9 cellular contexts compared by ENCODE assay signal in the genomic region with DNA sequence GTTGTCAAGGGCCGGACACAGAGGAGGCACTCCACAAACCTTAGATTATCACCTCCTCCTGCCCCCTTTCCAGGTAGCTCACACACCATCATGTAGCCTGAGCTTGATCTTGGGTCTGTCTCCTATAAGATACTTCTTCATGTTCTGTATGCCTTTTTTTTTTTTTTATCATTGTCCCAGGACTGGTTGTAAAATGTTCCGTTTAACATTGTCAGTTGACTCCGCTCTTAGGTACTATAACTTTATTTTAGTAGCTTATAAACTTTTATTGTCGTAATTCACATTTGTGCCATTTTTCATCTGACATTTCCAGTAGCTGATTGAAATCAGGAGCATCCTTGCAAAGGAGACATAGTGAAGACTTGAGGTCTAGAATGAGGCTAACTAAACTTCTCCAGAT.
"Had no signal": no experiment of that assay in that cellular context is flagged by ENCODE, and none has a peak within 500 bp of the region (broad histone marks: within the 10 kb centered on the region; RNA-seq: fewer than 3 reads in every experiment).

No MANE protein-coding gene starts in this region.

- H3K4me3 Mint-ChIP-seq: GM23338, H9, HFFc6 had no signal

- H3K4me2 ChIP-seq: GM23338 had no signal

- H3K27ac ChIP-seq: GM23248 had no signal

- H3K27ac Mint-ChIP-seq: GM23338, H9, HFFc6 had no signal

- H3K4me1 ChIP-seq: HAP-1 had no signal

- H3K9me3 Mint-ChIP-seq: HFFc6 had no signal

- H3K9me3 ChIP-seq: HAP-1 had no signal

- H3K36me3 ChIP-seq: HAP-1 had no signal

- DNase-seq: GM23248, GOT3, H7, H9, HCEC 1CT, HFFc6 had no signal

- H3K4me3 ChIP-seq: GM23248, GM23338, HAP-1 had no signal

- ATAC-seq: GM23338, HCT116 had no signal

- H3K9ac ChIP-seq: GM23248 had no signal

- H2AFZ ChIP-seq: GM23248, GM23338 had no signal
